In the genomic region with DNA sequence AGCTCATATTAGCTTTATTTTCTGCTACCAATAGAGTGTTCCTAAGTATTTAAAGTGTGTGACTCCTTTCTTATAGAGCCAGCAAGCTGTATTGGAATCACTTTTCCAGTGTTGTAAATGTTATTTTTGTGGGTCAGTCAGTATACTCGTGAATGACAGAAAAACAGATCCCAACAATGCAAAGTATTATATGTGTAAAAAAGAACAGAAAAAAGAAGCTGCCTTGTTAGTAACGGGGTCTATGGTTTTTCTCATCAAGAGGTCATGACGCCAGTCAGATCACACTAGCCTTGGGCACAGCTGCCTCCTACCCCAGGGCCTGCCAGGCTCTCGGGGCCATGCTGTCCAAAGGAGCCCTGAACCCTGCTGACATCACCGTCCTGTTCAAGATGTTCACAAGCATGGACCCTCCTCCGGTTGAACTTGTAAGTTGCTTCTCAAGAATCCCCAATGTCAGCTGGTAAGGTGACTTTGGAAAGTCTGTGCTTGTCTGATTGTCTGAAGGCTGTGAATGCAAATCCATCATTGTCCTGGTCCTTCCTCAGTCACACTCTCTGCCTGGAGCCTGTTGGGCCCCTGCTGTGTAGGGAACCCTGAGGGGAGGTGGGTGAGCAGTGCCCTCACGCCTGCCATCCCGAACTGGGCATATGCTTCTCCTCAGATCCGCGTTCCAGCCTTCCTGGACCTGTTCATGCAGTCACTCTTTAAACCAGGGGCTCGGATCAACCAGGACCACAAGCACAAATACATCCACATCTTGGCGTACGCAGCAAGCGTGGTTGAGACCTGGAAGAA, we compare ENCODE assay signal across 30 cellular contexts. TPM values are rescaled to one million over a fixed set of nuclear protein-coding genes. Genes with fewer than 3 reads are reported as not detected.
DNase-seq lines count a peak whose midpoint lies in the region; ATAC-seq, FAIRE-seq and TF ChIP-seq lines count a peak whose summit lies in the region.
"Had no signal": no experiment of that assay in that cellular context is flagged by ENCODE, and none has a peak within 500 bp of the region (broad histone marks: within the 10 kb centered on the region; RNA-seq: fewer than 3 reads in every experiment).

No MANE protein-coding gene starts in this region.

- no peak for DNase-seq in activated naive CD4-positive, alpha-beta T cell treated with Interleukin-2 at 50 U/mL for 16 hours
- no peak for DNase-seq in caudate nucleus (lab: John Stamatoyannopoulos, UW)
- DNase-seq in HepG2 (ENCODE audit: low spot score), result no peak
- peak in 1 of 49 donors; percentile 51 for DNase-seq in substantia nigra (lab: John Stamatoyannopoulos, UW)
- no peak for DNase-seq in NCI-H2107 (lab: John Stamatoyannopoulos, UW)
- DNase-seq in amniotic stem cell (lab: John Stamatoyannopoulos, UW), result no peak
- DNase-seq: activated CD4-positive, alpha-beta T cell treated with anti-CD3 and anti-CD28 coated beads for 1 hour; activated naive CD4-positive, alpha-beta T cell; activated T-cell treated with anti-CD3 and anti-CD28 coated beads, Interleukin-2, amount 50 U/mL, for 1 hour; amygdala; cortex of kidney; DMS79; GDM1; HCEC 1CT; hypothalamus; immature natural killer cell; left lung; NCI-H1105; NCI-H1930; NCI-H2227 treated with DMSO at 0.1 percent for 48 hours; NCI-H748 treated with DMSO at 0.1 percent for 48 hours; occipital lobe; T-helper 2 cell; trophoblast cell had no signal

- TF ChIP-seq POLR2A in HepG2 (IDR thresholded peaks at IDR 0.05; ENCODE audit: insufficient read depth in 1 of 2, low read depth in 2 of 2, low read length in 2 of 2), result no peak

- H3K9ac ChIP-seq in HepG2 (ENCODE audit: insufficient read depth, low read depth, low read length), result peak overlapping the region; percentile 3; the same call in 1 of the 2 replicates

- TF ChIP-seq RAD21 in HepG2 (CRISPR knock-in tag; IDR thresholded peaks at IDR 0.05), result no peak

- peaks cover 5% of the 10 kb centered on the region for H3K79me2 ChIP-seq in HepG2 (ENCODE audit: insufficient read depth, low read length)

- peak overlapping the region; percentile 1 for H3K27ac ChIP-seq in caudate nucleus (ENCODE audit: low read depth, low read length)
- H3K27ac ChIP-seq in HepG2 (ENCODE audit: extremely low read length, insufficient read depth, low read length), result no peak overlapping the region
- peak overlapping the region; percentile 17 for H3K27ac ChIP-seq in substantia nigra (ENCODE audit: low read depth, low read length, poor library complexity, severe bottlenecking)
- H3K27ac ChIP-seq: A549, breast epithelium had no signal

- H3K36me3 Mint-ChIP-seq in activated naive CD4-positive, alpha-beta T cell treated with anti-CD3 and anti-CD28 coated beads, Interleukin-2, amount 50 U/mL, for 24 hours, result peaks cover 24% of the 10 kb centered on the region

- no peak overlapping the region for H2AFZ ChIP-seq in HepG2 (ENCODE audit: low read length)

- peaks cover 13% of the 10 kb centered on the region for H3K4me1 Mint-ChIP-seq in activated naive CD4-positive, alpha-beta T cell treated with anti-CD3 and anti-CD28 coated beads, Interleukin-2, amount 50 U/mL, for 24 hours

- no peak for ATAC-seq in HepG2
- ATAC-seq in GM21529 (IDR thresholded peaks at IDR 0.05; ENCODE audit: unreplicated experiment), result no peak
- ATAC-seq: A549, SK-N-SH treated with all-trans-retinoic acid at 6 μM for 48 hours had no signal

- no peak overlapping the region for H3K4me3 Mint-ChIP-seq in activated naive CD4-positive, alpha-beta T cell treated with anti-CD3 and anti-CD28 coated beads, Interleukin-2, amount 50 U/mL, for 24 hours
- H3K4me3 Mint-ChIP-seq: immature natural killer cell had no signal

- H3K4me1 ChIP-seq in HepG2 (ENCODE audit: insufficient read depth, low read length), result peaks cover 68% of the 10 kb centered on the region
- H3K4me1 ChIP-seq: breast epithelium, left lung had no signal

- POLR2A ChIA-PET in HepG2 (lab: Yijun Ruan, JAX), result interaction anchor here (0.9 to 1.9 kb wide), 4 partner anchors 10 to 41 kb away, joined by 3 to 7 read pairs (median 6); partner anchors contain the start of gene ATP5F1E

- TF ChIP-seq EP300 in HepG2 (IDR thresholded peaks at IDR 0.05; ENCODE audit: low read depth in 2 of 2, low read length in 2 of 2) (no peak), HepG2 (CRISPR knock-in tag; IDR thresholded peaks at IDR 0.05; ENCODE audit: borderline replicate concordance) (no peak)

- in situ Hi-C loops in HepG2 (cut with HindIII; ENCODE audit: extremely low pct_ligation_motif_present, low pct_unique_long_range_greater_than_20kb), result no loop called here

- no peaks in the 10 kb centered on the region for H3K27me3 ChIP-seq in HepG2 (ENCODE audit: control insufficient read depth in 1 of 2, insufficient read depth in 2 of 2, low read length in 2 of 2)
- H3K27me3 ChIP-seq: breast epithelium, left lung had no signal

- BruUV-seq in HepG2 (replicated peaks; lab: Mats Ljungman, UMichigan), result no TSS peak

- H3K4me2 ChIP-seq in HepG2 (ENCODE audit: low read depth, low read length), result no peak overlapping the region
- H3K4me2 ChIP-seq: A549 had no signal

- H3K4me3 ChIP-seq in HepG2 (replicated peaks in 1 of 3; ENCODE audit: insufficient read depth in 1 of 3, low read depth in 2 of 3, low read length in 3 of 3), result no peak overlapping the region
- H3K4me3 ChIP-seq: A549, breast epithelium, left lung had no signal

- peak overlapping the region; percentile 72 for H3K27ac Mint-ChIP-seq in activated naive CD4-positive, alpha-beta T cell treated with anti-CD3 and anti-CD28 coated beads, Interleukin-2, amount 50 U/mL, for 24 hours

- no peaks in the 10 kb centered on the region for H3K9me3 Mint-ChIP-seq in activated naive CD4-positive, alpha-beta T cell treated with anti-CD3 and anti-CD28 coated beads, Interleukin-2, amount 50 U/mL, for 24 hours
- H3K9me3 Mint-ChIP-seq: immature natural killer cell had no signal

- FAIRE-seq in HepG2 (lab: Jason Lieb, UNC), result no peak
- FAIRE-seq: A549 had no signal

- CTCF ChIA-PET in HepG2 (lab: Yijun Ruan, JAX; ENCODE audit: low intra/inter-chr PET ratio, low total read pairs), result no interaction called here

- no peaks in the 10 kb centered on the region; the same call in 1 of the 2 replicates for H4K20me1 ChIP-seq in HepG2 (ENCODE audit: insufficient read depth, low read length)

- WGBS in HepG2 (ENCODE audit: low lambda C conversion rate), result 97% methylated on average over 14 of the region's 14 CpGs

- peaks cover 69 to 95% of the 10 kb centered on the region in 2 experiments for H3K36me3 ChIP-seq in HepG2 (replicated peaks in 1 of 2; ENCODE audit: control insufficient read depth in 1 of 2, insufficient read depth in 2 of 2, low read length in 2 of 2)

- H3K9me3 ChIP-seq in HepG2 (ENCODE audit: low read length), result no peaks in the 10 kb centered on the region
- H3K9me3 ChIP-seq: A549, breast epithelium, left lung had no signal

- TF ChIP-seq CTCF in HepG2 (CRISPR knock-in tag; IDR thresholded peaks at IDR 0.05), result no peak

- intact Hi-C loops in HepG2 (cut with micrococcal nuclease; ENCODE audit: unreplicated experiment), result loop anchor here (1.0 kb wide), 1 partner anchor 10 kb away; the partner anchor contains the start of gene NELFCD

- H3K27me3 Mint-ChIP-seq in activated naive CD4-positive, alpha-beta T cell treated with anti-CD3 and anti-CD28 coated beads, Interleukin-2, amount 50 U/mL, for 24 hours, result no peaks in the 10 kb centered on the region

RNA-seq across cellular contexts. Expression of gene NELFCD, which starts 9.8 kb away (rescaled TPM):
- 159 and 160 TPM in 2 replicates for total RNA-seq in HepG2 (2016; rRNA removed; fragmentation: Illumina TruSeq; extraction: Trizol)
- total RNA-seq in HepG2 (2016; cell fraction: cytosol; rRNA removed; fragmentation: Illumina TruSeq; extraction: Trizol; ENCODE audit: low read depth), result 40.4 and 47.8 TPM in 2 replicates
- 132 and 155 TPM in 2 replicates for total RNA-seq in HepG2 (2016; cell fraction: insoluble cytoplasmic fraction; rRNA removed; fragmentation: Illumina TruSeq; extraction: Trizol)
- 73.6 and 76.0 TPM in 2 replicates for total RNA-seq in HepG2 (2016; cell fraction: membrane; rRNA removed; fragmentation: Illumina TruSeq; extraction: Trizol)
- 124 and 141 TPM in 2 replicates for total RNA-seq in HepG2 (2016; cell fraction: nucleus; rRNA removed; fragmentation: Illumina TruSeq; extraction: Trizol)
- polyA plus RNA-seq in HepG2 (2011; rRNA removed), result 168 and 203 TPM in 2 replicates
- polyA plus RNA-seq in HepG2 (2011; cell fraction: cytosol; rRNA removed), result 156 and 174 TPM in 2 replicates
- polyA plus RNA-seq in HepG2 (2011; cell fraction: nucleus; rRNA removed), result 553 and 648 TPM in 2 replicates
- 143 and 173 TPM in 2 replicates for polyA plus RNA-seq in HepG2 (2012)
- polyA plus RNA-seq in HepG2 (2016; cell fraction: cytosol; fragmentation: Illumina TruSeq; extraction: Trizol; ENCODE audit: low read depth), result 31.7 and 32.2 TPM in 2 replicates
- 140 and 169 TPM in 2 replicates for polyA plus RNA-seq in HepG2 (2016; cell fraction: insoluble cytoplasmic fraction; fragmentation: Illumina TruSeq; extraction: Trizol; ENCODE audit: low read depth)
- 55.0 and 56.1 TPM in 2 replicates for polyA plus RNA-seq in HepG2 (2016; cell fraction: membrane; fragmentation: Illumina TruSeq; extraction: Trizol; ENCODE audit: low read depth)
- 254 and 278 TPM in 2 replicates for polyA plus RNA-seq in HepG2 (2016; cell fraction: nucleus; fragmentation: Illumina TruSeq; extraction: Trizol; ENCODE audit: insufficient read depth, low read depth)
- polyA minus RNA-seq in HepG2 (2011; rRNA and poly(A)+ RNA removed; ENCODE audit: low replicate concordance), result 150 and 192 TPM in 2 replicates
- 74.9 and 79.5 TPM in 2 replicates for polyA minus RNA-seq in HepG2 (2011; cell fraction: cytosol; rRNA and poly(A)+ RNA removed)
- polyA minus RNA-seq in HepG2 (2011; cell fraction: nucleus; rRNA and poly(A)+ RNA removed), result 224 and 244 TPM in 2 replicates

RNA-seq across cellular contexts. Expression of gene CTSZ, which starts 16.2 kb away (rescaled TPM):
- not detected in 2 replicates for total RNA-seq in HepG2 (2016; rRNA removed; fragmentation: Illumina TruSeq; extraction: Trizol)
- total RNA-seq in HepG2 (2016; cell fraction: cytosol; rRNA removed; fragmentation: Illumina TruSeq; extraction: Trizol; ENCODE audit: low read depth), result not detected in 2 replicates
- total RNA-seq in HepG2 (2016; cell fraction: insoluble cytoplasmic fraction; rRNA removed; fragmentation: Illumina TruSeq; extraction: Trizol), result not detected in 2 replicates
- not detected in 2 replicates for total RNA-seq in HepG2 (2016; cell fraction: membrane; rRNA removed; fragmentation: Illumina TruSeq; extraction: Trizol)
- total RNA-seq in HepG2 (2016; cell fraction: nucleus; rRNA removed; fragmentation: Illumina TruSeq; extraction: Trizol), result not detected in 2 replicates
- polyA plus RNA-seq in HepG2 (2011; rRNA removed), result 0.33 and 0.46 TPM in 2 replicates
- polyA plus RNA-seq in HepG2 (2011; cell fraction: cytosol; rRNA removed), result 0.28 and 0.36 TPM in 2 replicates
- 0.23 and 0.59 TPM in 2 replicates for polyA plus RNA-seq in HepG2 (2011; cell fraction: nucleus; rRNA removed)
- 0.47 and 0.52 TPM in 2 replicates for polyA plus RNA-seq in HepG2 (2012)
- not detected in 2 replicates for polyA plus RNA-seq in HepG2 (2016; cell fraction: cytosol; fragmentation: Illumina TruSeq; extraction: Trizol; ENCODE audit: low read depth)
- not detected in 2 replicates for polyA plus RNA-seq in HepG2 (2016; cell fraction: insoluble cytoplasmic fraction; fragmentation: Illumina TruSeq; extraction: Trizol; ENCODE audit: low read depth)
- not detected in 2 replicates for polyA plus RNA-seq in HepG2 (2016; cell fraction: membrane; fragmentation: Illumina TruSeq; extraction: Trizol; ENCODE audit: low read depth)
- polyA plus RNA-seq in HepG2 (2016; cell fraction: nucleus; fragmentation: Illumina TruSeq; extraction: Trizol; ENCODE audit: insufficient read depth, low read depth), result not detected in 2 replicates
- polyA minus RNA-seq in HepG2 (2011; rRNA and poly(A)+ RNA removed; ENCODE audit: low replicate concordance), result 0.10 and 114 TPM in 2 replicates
- 0.70 TPM in 1 of 2 replicates, not detected in the other for polyA minus RNA-seq in HepG2 (2011; cell fraction: cytosol; rRNA and poly(A)+ RNA removed)
- polyA minus RNA-seq in HepG2 (2011; cell fraction: nucleus; rRNA and poly(A)+ RNA removed), result 1.0 TPM in 1 of 2 replicates, not detected in the other

RNA-seq across cellular contexts. Expression of gene TUBB1, which starts 28.4 kb away (rescaled TPM):
- total RNA-seq in HepG2 (2016; rRNA removed; fragmentation: Illumina TruSeq; extraction: Trizol), result 0.11 and 0.17 TPM in 2 replicates
- total RNA-seq in HepG2 (2016; cell fraction: cytosol; rRNA removed; fragmentation: Illumina TruSeq; extraction: Trizol; ENCODE audit: low read depth), result not detected in 2 replicates
- total RNA-seq in HepG2 (2016; cell fraction: insoluble cytoplasmic fraction; rRNA removed; fragmentation: Illumina TruSeq; extraction: Trizol), result 0.17 and 0.25 TPM in 2 replicates
- total RNA-seq in HepG2 (2016; cell fraction: membrane; rRNA removed; fragmentation: Illumina TruSeq; extraction: Trizol), result 0.07 TPM in 1 of 2 replicates, not detected in the other
- 0.09 and 0.16 TPM in 2 replicates for total RNA-seq in HepG2 (2016; cell fraction: nucleus; rRNA removed; fragmentation: Illumina TruSeq; extraction: Trizol)
- polyA plus RNA-seq in HepG2 (2011; rRNA removed), result 51.5 and 57.6 TPM in 2 replicates
- polyA plus RNA-seq in HepG2 (2011; cell fraction: cytosol; rRNA removed), result 32.3 and 32.4 TPM in 2 replicates
- polyA plus RNA-seq in HepG2 (2011; cell fraction: nucleus; rRNA removed), result 71.8 and 73.9 TPM in 2 replicates
- 7.2 and 22.3 TPM in 2 replicates for polyA plus RNA-seq in HepG2 (2012)
- polyA plus RNA-seq in HepG2 (2016; cell fraction: cytosol; fragmentation: Illumina TruSeq; extraction: Trizol; ENCODE audit: low read depth), result 0.03 TPM in 1 of 2 replicates, not detected in the other
- polyA plus RNA-seq in HepG2 (2016; cell fraction: insoluble cytoplasmic fraction; fragmentation: Illumina TruSeq; extraction: Trizol; ENCODE audit: low read depth), result 0.23 and 0.33 TPM in 2 replicates
- polyA plus RNA-seq in HepG2 (2016; cell fraction: membrane; fragmentation: Illumina TruSeq; extraction: Trizol; ENCODE audit: low read depth), result 0.05 and 0.07 TPM in 2 replicates
- 0.33 and 0.59 TPM in 2 replicates for polyA plus RNA-seq in HepG2 (2016; cell fraction: nucleus; fragmentation: Illumina TruSeq; extraction: Trizol; ENCODE audit: insufficient read depth, low read depth)
- polyA minus RNA-seq in HepG2 (2011; rRNA and poly(A)+ RNA removed; ENCODE audit: low replicate concordance), result 47.0 TPM in 1 of 2 replicates, not detected in the other
- 17.2 and 17.4 TPM in 2 replicates for polyA minus RNA-seq in HepG2 (2011; cell fraction: cytosol; rRNA and poly(A)+ RNA removed)
- polyA minus RNA-seq in HepG2 (2011; cell fraction: nucleus; rRNA and poly(A)+ RNA removed), result 20.1 and 23.4 TPM in 2 replicates
- polyA plus RNA-seq: fibroblast of lung had no signal

RNA-seq across cellular contexts. Expression of gene ATP5F1E, which starts 41.3 kb away (rescaled TPM):
- 134 and 163 TPM in 2 replicates for total RNA-seq in HepG2 (2016; rRNA removed; fragmentation: Illumina TruSeq; extraction: Trizol)
- total RNA-seq in HepG2 (2016; cell fraction: cytosol; rRNA removed; fragmentation: Illumina TruSeq; extraction: Trizol; ENCODE audit: low read depth), result 136 and 187 TPM in 2 replicates
- 135 and 172 TPM in 2 replicates for total RNA-seq in HepG2 (2016; cell fraction: insoluble cytoplasmic fraction; rRNA removed; fragmentation: Illumina TruSeq; extraction: Trizol)
- 188 and 230 TPM in 2 replicates for total RNA-seq in HepG2 (2016; cell fraction: membrane; rRNA removed; fragmentation: Illumina TruSeq; extraction: Trizol)
- total RNA-seq in HepG2 (2016; cell fraction: nucleus; rRNA removed; fragmentation: Illumina TruSeq; extraction: Trizol), result 74.5 and 76.2 TPM in 2 replicates
- 99.9 and 121 TPM in 2 replicates for polyA plus RNA-seq in HepG2 (2011; rRNA removed)
- 40.4 and 46.7 TPM in 2 replicates for polyA plus RNA-seq in HepG2 (2011; cell fraction: cytosol; rRNA removed)
- polyA plus RNA-seq in HepG2 (2011; cell fraction: nucleus; rRNA removed), result 11.8 and 17.3 TPM in 2 replicates
- polyA plus RNA-seq in HepG2 (2012), result 85.8 and 145 TPM in 2 replicates
- polyA plus RNA-seq in HepG2 (2016; cell fraction: cytosol; fragmentation: Illumina TruSeq; extraction: Trizol; ENCODE audit: low read depth), result 146 and 191 TPM in 2 replicates
- 167 and 175 TPM in 2 replicates for polyA plus RNA-seq in HepG2 (2016; cell fraction: insoluble cytoplasmic fraction; fragmentation: Illumina TruSeq; extraction: Trizol; ENCODE audit: low read depth)
- polyA plus RNA-seq in HepG2 (2016; cell fraction: membrane; fragmentation: Illumina TruSeq; extraction: Trizol; ENCODE audit: low read depth), result 151 and 201 TPM in 2 replicates
- polyA plus RNA-seq in HepG2 (2016; cell fraction: nucleus; fragmentation: Illumina TruSeq; extraction: Trizol; ENCODE audit: insufficient read depth, low read depth), result 88.7 and 95.7 TPM in 2 replicates
- 19.0 and 25.4 TPM in 2 replicates for polyA minus RNA-seq in HepG2 (2011; rRNA and poly(A)+ RNA removed; ENCODE audit: low replicate concordance)
- polyA minus RNA-seq in HepG2 (2011; cell fraction: cytosol; rRNA and poly(A)+ RNA removed), result 21.2 and 23.6 TPM in 2 replicates
- polyA minus RNA-seq in HepG2 (2011; cell fraction: nucleus; rRNA and poly(A)+ RNA removed), result 61.4 and 62.2 TPM in 2 replicates

RNA-seq across cellular contexts. Expression of gene PRELID3B, which starts 51.7 kb away (rescaled TPM):
- 42.6 and 59.8 TPM in 2 replicates for total RNA-seq in HepG2 (2016; rRNA removed; fragmentation: Illumina TruSeq; extraction: Trizol)
- 19.8 and 23.7 TPM in 2 replicates for total RNA-seq in HepG2 (2016; cell fraction: cytosol; rRNA removed; fragmentation: Illumina TruSeq; extraction: Trizol; ENCODE audit: low read depth)
- 40.7 and 62.3 TPM in 2 replicates for total RNA-seq in HepG2 (2016; cell fraction: insoluble cytoplasmic fraction; rRNA removed; fragmentation: Illumina TruSeq; extraction: Trizol)
- total RNA-seq in HepG2 (2016; cell fraction: membrane; rRNA removed; fragmentation: Illumina TruSeq; extraction: Trizol), result 47.0 and 50.1 TPM in 2 replicates
- total RNA-seq in HepG2 (2016; cell fraction: nucleus; rRNA removed; fragmentation: Illumina TruSeq; extraction: Trizol), result 15.4 and 21.0 TPM in 2 replicates
- polyA plus RNA-seq in HepG2 (2011; rRNA removed), result 19.5 and 23.3 TPM in 2 replicates
- polyA plus RNA-seq in HepG2 (2011; cell fraction: cytosol; rRNA removed), result 7.1 and 11.2 TPM in 2 replicates
- polyA plus RNA-seq in HepG2 (2011; cell fraction: nucleus; rRNA removed), result 6.0 and 7.6 TPM in 2 replicates
- polyA plus RNA-seq in HepG2 (2012), result 17.6 and 21.3 TPM in 2 replicates
- polyA plus RNA-seq in HepG2 (2016; cell fraction: cytosol; fragmentation: Illumina TruSeq; extraction: Trizol; ENCODE audit: low read depth), result 16.2 and 20.1 TPM in 2 replicates
- polyA plus RNA-seq in HepG2 (2016; cell fraction: insoluble cytoplasmic fraction; fragmentation: Illumina TruSeq; extraction: Trizol; ENCODE audit: low read depth), result 46.4 and 46.8 TPM in 2 replicates
- 29.0 and 30.9 TPM in 2 replicates for polyA plus RNA-seq in HepG2 (2016; cell fraction: membrane; fragmentation: Illumina TruSeq; extraction: Trizol; ENCODE audit: low read depth)
- polyA plus RNA-seq in HepG2 (2016; cell fraction: nucleus; fragmentation: Illumina TruSeq; extraction: Trizol; ENCODE audit: insufficient read depth, low read depth), result 22.7 and 25.0 TPM in 2 replicates
- 35.2 and 278 TPM in 2 replicates for polyA minus RNA-seq in HepG2 (2011; rRNA and poly(A)+ RNA removed; ENCODE audit: low replicate concordance)
- polyA minus RNA-seq in HepG2 (2011; cell fraction: cytosol; rRNA and poly(A)+ RNA removed), result 23.0 and 32.6 TPM in 2 replicates
- 9.5 and 14.8 TPM in 2 replicates for polyA minus RNA-seq in HepG2 (2011; cell fraction: nucleus; rRNA and poly(A)+ RNA removed)
